Comparison of ENCODE assay signal across 8 cellular contexts in the genomic region with DNA sequence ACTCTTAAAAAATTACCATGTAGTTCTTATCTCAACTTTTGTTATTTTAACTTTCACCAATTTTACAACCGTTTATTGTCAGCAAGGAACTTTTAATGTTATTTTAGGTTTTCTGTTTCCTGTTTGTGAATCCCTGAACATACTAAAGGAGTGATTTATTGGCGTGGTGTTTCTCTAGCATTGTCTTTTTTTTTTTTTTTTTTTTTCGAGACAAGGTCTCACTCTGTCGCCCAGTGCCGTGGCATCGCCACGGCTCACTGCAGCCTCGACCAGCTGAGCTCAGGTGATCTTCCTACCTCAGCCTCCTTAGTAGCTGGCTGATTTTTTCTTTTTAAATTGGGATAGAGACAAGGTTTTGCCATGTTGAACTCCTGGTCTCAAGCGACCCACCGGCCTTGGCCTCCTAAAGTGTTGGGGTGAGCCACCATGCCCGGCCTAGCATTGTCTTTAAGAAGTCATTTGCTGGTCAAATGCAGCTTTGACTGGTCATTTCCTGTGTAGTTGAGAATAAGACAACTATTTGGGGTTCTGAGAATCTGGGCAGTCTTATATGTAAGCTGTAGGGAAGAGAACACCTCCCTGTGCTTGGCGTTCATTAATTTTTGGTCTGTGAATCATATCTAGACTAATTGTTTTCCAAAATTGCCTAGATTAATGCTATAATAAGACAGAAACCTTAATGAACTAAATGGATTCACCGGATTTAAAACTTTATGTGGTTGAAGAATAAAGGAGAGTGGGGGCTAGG. TPM values are rescaled to one million over a fixed set of nuclear protein-coding genes. Genes with fewer than 3 reads are reported as not detected.
A peak's percentile ranks its signal among the peaks of the same experiment; 100 is the strongest.
DNase-seq lines count a peak whose midpoint lies in the region; ATAC-seq and TF ChIP-seq lines count a peak whose summit lies in the region.

No MANE protein-coding gene starts in this region.

- peak overlapping the region in 1 of 2 donors; percentile 66 for H3K27ac ChIP-seq in uterus

- peaks cover 32% of the 10 kb centered on the region for H3K36me3 Mint-ChIP-seq in activated CD8-positive, alpha-beta memory T cell treated with anti-CD3 and anti-CD28 coated beads, Interleukin-2, amount 10 ng/mL, durations not matched to agents 7 days and 5 days
- peaks cover 19% of the 10 kb centered on the region for H3K36me3 Mint-ChIP-seq in activated naive CD8-positive, alpha-beta T cell treated with anti-CD3 and anti-CD28 coated beads, Interleukin-2, amount 50 U/mL, for 24 hours (ENCODE audit: low read depth)

- H3K4me1 Mint-ChIP-seq in activated CD8-positive, alpha-beta memory T cell treated with anti-CD3 and anti-CD28 coated beads, Interleukin-2, amount 10 ng/mL, durations not matched to agents 7 days and 5 days, result peaks cover 38% of the 10 kb centered on the region
- peaks cover 47% of the 10 kb centered on the region for H3K4me1 Mint-ChIP-seq in activated naive CD8-positive, alpha-beta T cell treated with anti-CD3 and anti-CD28 coated beads, Interleukin-2, amount 50 U/mL, for 24 hours

- no peak overlapping the region for H3K4me3 ChIP-seq in uterus

- no peaks in the 10 kb centered on the region for H3K27me3 ChIP-seq in uterus

- H3K27me3 Mint-ChIP-seq in activated CD8-positive, alpha-beta memory T cell treated with anti-CD3 and anti-CD28 coated beads, Interleukin-2, amount 10 ng/mL, durations not matched to agents 7 days and 5 days, result peaks cover 10% of the 10 kb centered on the region
- peaks cover 11% of the 10 kb centered on the region for H3K27me3 Mint-ChIP-seq in activated naive CD8-positive, alpha-beta T cell treated with anti-CD3 and anti-CD28 coated beads, Interleukin-2, amount 50 U/mL, for 24 hours

- no peak for TF ChIP-seq CTCF in uterus (IDR thresholded peaks at IDR 0.05)

- no peaks in the 10 kb centered on the region for H3K9me3 ChIP-seq in uterus

- CTCF ChIA-PET in activated CD8-positive, alpha-beta memory T cell treated with anti-CD3 and anti-CD28 coated beads, Interleukin-2, amount 10 ng/mL, durations not matched to agents 7 days and 5 days (lab: Charles Lee), result no interaction called here

- intact Hi-C loops in uterus (cut with DNase I; ENCODE audit: low total_unique reads), result no loop called here

- peak overlapping the region; percentile 75 for H3K27ac Mint-ChIP-seq in activated CD8-positive, alpha-beta memory T cell treated with anti-CD3 and anti-CD28 coated beads, Interleukin-2, amount 10 ng/mL, durations not matched to agents 7 days and 5 days
- H3K27ac Mint-ChIP-seq in activated naive CD8-positive, alpha-beta T cell treated with anti-CD3 and anti-CD28 coated beads, Interleukin-2, amount 50 U/mL, for 24 hours, result peak overlapping the region; percentile 82

- H3K36me3 ChIP-seq in uterus, result no peaks in the 10 kb centered on the region

- no peak for ATAC-seq in activated CD8-positive, alpha-beta memory T cell treated with anti-CD3 and anti-CD28 coated beads, Interleukin-2, amount 10 ng/mL, durations not matched to agents 7 days and 5 days
- ATAC-seq in HG03354 (IDR thresholded peaks at IDR 0.05; ENCODE audit: poor library complexity, severe bottlenecking, unreplicated experiment), result peak; percentile 46
- no peak for ATAC-seq in activated naive CD8-positive, alpha-beta T cell treated with anti-CD3 and anti-CD28 coated beads, Interleukin-2, amount 50 U/mL, for 24 hours

- no peaks in the 10 kb centered on the region for H3K4me1 ChIP-seq in uterus

- H3K4me3 Mint-ChIP-seq in activated CD8-positive, alpha-beta memory T cell treated with anti-CD3 and anti-CD28 coated beads, Interleukin-2, amount 10 ng/mL, durations not matched to agents 7 days and 5 days, result peak overlapping the region; percentile 91
- H3K4me3 Mint-ChIP-seq in activated naive CD8-positive, alpha-beta T cell treated with anti-CD3 and anti-CD28 coated beads, Interleukin-2, amount 50 U/mL, for 24 hours, result peak overlapping the region; percentile 87

- DNase-seq in activated CD8-positive, alpha-beta memory T cell treated with anti-CD3 and anti-CD28 coated beads, Interleukin-2, amount 10 ng/mL, durations not matched to agents 7 days and 5 days, result peak; percentile 41
- no peak for DNase-seq in activated CD8-positive, alpha-beta memory T cell treated with anti-CD3 and anti-CD28 coated beads for 24 hours
- DNase-seq in activated naive CD8-positive, alpha-beta T cell treated with anti-CD3 and anti-CD28 coated beads, Interleukin-2, amount 50 U/mL, for 24 hours, result no peak
- peak; percentile 30 for DNase-seq in medulla oblongata (ENCODE audit: extremely low spot score)
- no peak for DNase-seq in uterus
- no peak for DNase-seq in superior temporal gyrus (ENCODE audit: extremely low spot score)
- DNase-seq in NCI-H1694 treated with DMSO at 0.1 percent for 48 hours (lab: John Stamatoyannopoulos, UW), result no peak

- H3K9me3 Mint-ChIP-seq in activated CD8-positive, alpha-beta memory T cell treated with anti-CD3 and anti-CD28 coated beads, Interleukin-2, amount 10 ng/mL, durations not matched to agents 7 days and 5 days (ENCODE audit: low read depth), result peaks cover 5% of the 10 kb centered on the region
- peaks cover 3% of the 10 kb centered on the region for H3K9me3 Mint-ChIP-seq in activated naive CD8-positive, alpha-beta T cell treated with anti-CD3 and anti-CD28 coated beads, Interleukin-2, amount 50 U/mL, for 24 hours

- no peak for TF ChIP-seq POLR2A in uterus (IDR thresholded peaks at IDR 0.05)

RNA-seq across cellular contexts. Expression of a gene that starts 2.1 kb away (rescaled TPM):
- total RNA-seq in activated CD8-positive, alpha-beta memory T cell treated with anti-CD3 and anti-CD28 coated beads, Interleukin-2, amount 10 ng/mL, durations not matched to agents 7 days and 5 days, result 10 to 100 TPM; 40.1 to 45.6 TPM
- total RNA-seq in uterus, result 100 to 1,000 TPM in 1 of 4 donors, 10 to 100 TPM in 3; 44.1 to 162 (median 59.9) TPM

RNA-seq across cellular contexts. Expression of a gene that starts 25.4 kb away (rescaled TPM):
- total RNA-seq in activated CD8-positive, alpha-beta memory T cell treated with anti-CD3 and anti-CD28 coated beads, Interleukin-2, amount 10 ng/mL, durations not matched to agents 7 days and 5 days, result 1 to 10 TPM in 1 of 2 experiments, under 1 TPM in 1; 0.70 to 1.3 TPM
- total RNA-seq in uterus, result 10 to 100 TPM in 1 of 4 donors, 1 to 10 TPM in 2, under 1 TPM in 1; 0.77 to 21.4 (median 3.0) TPM

Comparison
In these comparisons a context has a peak if more than half of its experiments do, and no peak if none do; other contexts are left out.
1. DNase-seq: peak in activated CD8-positive, alpha-beta memory T cell treated with anti-CD3 and anti-CD28 coated beads, Interleukin-2, amount 10 ng/mL, durations not matched to agents 7 days and 5 days (single experiment) and medulla oblongata (single experiment); none in activated CD8-positive, alpha-beta memory T cell treated with anti-CD3 and anti-CD28 coated beads for 24 hours (single experiment), activated naive CD8-positive, alpha-beta T cell treated with anti-CD3 and anti-CD28 coated beads, Interleukin-2, amount 50 U/mL, for 24 hours (single experiment), uterus (0 of 2), superior temporal gyrus (single experiment) and NCI-H1694 treated with DMSO at 0.1 percent for 48 hours (single experiment).